ENCODE assay signal across 8 cellular contexts in the genomic region with DNA sequence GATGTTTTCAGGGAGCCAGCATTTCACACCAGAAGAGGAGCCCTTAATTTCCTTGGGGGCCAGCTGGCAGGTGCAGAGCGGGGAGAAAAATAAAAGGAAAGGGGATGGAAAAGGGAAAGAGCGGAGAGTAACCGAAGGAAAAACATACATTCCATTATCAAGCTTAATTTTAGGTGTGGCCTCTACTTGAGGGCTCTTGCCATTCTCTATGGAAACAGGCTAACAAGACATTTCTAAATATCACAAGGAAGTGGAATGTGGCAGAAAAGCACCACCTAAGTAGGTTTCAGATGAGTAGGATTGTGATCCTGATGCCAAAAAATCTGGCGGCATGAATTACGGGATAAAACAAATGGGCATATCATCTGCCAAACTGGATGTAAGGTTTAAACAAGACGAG. TPM values are rescaled to one million over a fixed set of nuclear protein-coding genes. Genes with fewer than 3 reads are reported as not detected.
DNase-seq lines count a peak whose midpoint lies in the region; ATAC-seq and TF ChIP-seq lines count a peak whose summit lies in the region.

No MANE protein-coding gene starts in this region.

- peak overlapping the region in 1 of 4 donors; percentile 99 for H3K4me3 ChIP-seq in adrenal gland

- peaks cover 0 to 20% of the 10 kb centered on the region in 2 donors for H3K36me3 ChIP-seq in adrenal gland (replicated peaks in 1 of 2)

- peaks cover 27% of the 10 kb centered on the region for H3K36me3 Mint-ChIP-seq in HFFc6 (ENCODE audit: low read depth)
- peaks cover 6% of the 10 kb centered on the region for H3K36me3 Mint-ChIP-seq in neural crest cell (ENCODE audit: low read depth)

- WGBS in adrenal gland, 4 donors, result 70 to 90% (median 83%) methylated on average over 6 of the region's 6 CpGs

- H3K9me3 Mint-ChIP-seq in HFFc6 (no peaks in the 10 kb centered on the region; the same call in 1 of the 2 replicates), neural crest cell (no peaks in the 10 kb centered on the region)

- H3K9me3 ChIP-seq in adrenal gland (replicated peaks in 1 of 3), result no peaks in the 10 kb centered on the region

- H3K27ac ChIP-seq in C4-2B (peak overlapping the region; percentile 96; the same call in 1 of the 2 replicates), caudate nucleus (ENCODE audit: low read depth, low read length) (peak overlapping the region; percentile 91), adrenal gland (no peak overlapping the region)

- no peak for ATAC-seq in GM18909 (IDR thresholded peaks at IDR 0.05; ENCODE audit: poor library complexity, unreplicated experiment)

- TF ChIP-seq POLR2A in adrenal gland (IDR thresholded peaks at IDR 0.05), result no peak

- H3K4me3 Mint-ChIP-seq in HFFc6 (peak overlapping the region; percentile 83), neural crest cell (peak overlapping the region; percentile 78)

- H3K4me1 Mint-ChIP-seq in HFFc6 (ENCODE audit: low read depth), result peaks cover 33% of the 10 kb centered on the region
- H3K4me1 Mint-ChIP-seq in neural crest cell, result peaks cover 32% of the 10 kb centered on the region

- no peaks in the 10 kb centered on the region for H3K27me3 ChIP-seq in adrenal gland

- TF ChIP-seq CTCF in C4-2B (conservative IDR thresholded peaks at IDR 0.05) (no peak), HFFc6 (IDR thresholded peaks at IDR 0.05) (no peak), neural crest cell (conservative IDR thresholded peaks at IDR 0.05) (no peak), adrenal gland (IDR thresholded peaks at IDR 0.05) (no peak)

- DNase-seq in HFFc6 (no peak), caudate nucleus (lab: John Stamatoyannopoulos, UW) (no peak), neural crest cell (ENCODE audit: low read depth, low spot score) (no peak), adrenal gland (no peak), NCI-H526 treated with DMSO at 0.1 percent for 48 hours (lab: John Stamatoyannopoulos, UW) (no peak)
- no peak for DNase-seq in activated CD4-positive, alpha-beta T cell treated with anti-CD3 and anti-CD28 coated beads for 48 hours

- intact Hi-C loops in adrenal gland (cut with DNase I), result no loop called here

- H3K27me3 Mint-ChIP-seq in HFFc6 (ENCODE audit: insufficient read depth), result peaks cover 1% of the 10 kb centered on the region
- peaks cover 17% of the 10 kb centered on the region for H3K27me3 Mint-ChIP-seq in neural crest cell (ENCODE audit: low read depth)

- peak overlapping the region; percentile 75 for H3K27ac Mint-ChIP-seq in HFFc6
- no peak overlapping the region for H3K27ac Mint-ChIP-seq in neural crest cell (ENCODE audit: unreplicated experiment)

- H3K4me1 ChIP-seq in adrenal gland (replicated peaks in 1 of 2), result peaks cover 14 to 25% of the 10 kb centered on the region in 2 donors

RNA-seq across cellular contexts. Expression of a gene that starts 1.0 kb away (rescaled TPM):
- total RNA-seq in HFFc6 (2021; fragmentation: NEBNext Ultra II Directional; extraction: Animal tissue kit (Norgen Biotek cat#: 25700)), result 100 to 1,000 TPM in 3 of 6 experiments, 10 to 100 TPM in 3; 84.7 to 103 (median 99.7) TPM
- total RNA-seq in neural crest cell (125 and 127 TPM in 2 replicates), adrenal gland (100 to 1,000 TPM in 3 of 8 donors, 10 to 100 TPM in 5; 61.1 to 234 (median 96.6) TPM)
- 10 to 100 TPM; 39.3 to 92.6 (median 74.3) TPM for polyA plus RNA-seq in adrenal gland

RNA-seq across cellular contexts. Expression of a gene that starts 49.0 kb away (rescaled TPM):
- total RNA-seq in HFFc6 (2021; fragmentation: NEBNext Ultra II Directional; extraction: Animal tissue kit (Norgen Biotek cat#: 25700)), result not detected
- total RNA-seq in neural crest cell, result 0.25 and 0.26 TPM in 2 replicates
- total RNA-seq in adrenal gland, result not detected
- polyA plus RNA-seq in adrenal gland, result not detected

RNA-seq across cellular contexts. Expression of a gene that starts 55.8 kb away (rescaled TPM):
- 10 to 100 TPM; 14.2 to 22.0 (median 18.8) TPM for total RNA-seq in HFFc6 (2021; fragmentation: NEBNext Ultra II Directional; extraction: Animal tissue kit (Norgen Biotek cat#: 25700))
- total RNA-seq in neural crest cell (31.7 and 32.5 TPM in 2 replicates), adrenal gland (10 to 100 TPM; 14.3 to 24.4 (median 20.7) TPM)
- polyA plus RNA-seq in adrenal gland, result 10 to 100 TPM in 1 of 3 donors, 1 to 10 TPM in 2; 9.2 to 10.6 (median 9.5) TPM

Comparison
In these comparisons a context has a peak if more than half of its experiments do, and no peak if none do; other contexts are left out.
1. H3K27ac ChIP-seq: peak in C4-2B (single experiment) and caudate nucleus (single experiment); none in adrenal gland (0 of 5).